Comparison of ENCODE assay signal across 14 cellular contexts in the genomic region with DNA sequence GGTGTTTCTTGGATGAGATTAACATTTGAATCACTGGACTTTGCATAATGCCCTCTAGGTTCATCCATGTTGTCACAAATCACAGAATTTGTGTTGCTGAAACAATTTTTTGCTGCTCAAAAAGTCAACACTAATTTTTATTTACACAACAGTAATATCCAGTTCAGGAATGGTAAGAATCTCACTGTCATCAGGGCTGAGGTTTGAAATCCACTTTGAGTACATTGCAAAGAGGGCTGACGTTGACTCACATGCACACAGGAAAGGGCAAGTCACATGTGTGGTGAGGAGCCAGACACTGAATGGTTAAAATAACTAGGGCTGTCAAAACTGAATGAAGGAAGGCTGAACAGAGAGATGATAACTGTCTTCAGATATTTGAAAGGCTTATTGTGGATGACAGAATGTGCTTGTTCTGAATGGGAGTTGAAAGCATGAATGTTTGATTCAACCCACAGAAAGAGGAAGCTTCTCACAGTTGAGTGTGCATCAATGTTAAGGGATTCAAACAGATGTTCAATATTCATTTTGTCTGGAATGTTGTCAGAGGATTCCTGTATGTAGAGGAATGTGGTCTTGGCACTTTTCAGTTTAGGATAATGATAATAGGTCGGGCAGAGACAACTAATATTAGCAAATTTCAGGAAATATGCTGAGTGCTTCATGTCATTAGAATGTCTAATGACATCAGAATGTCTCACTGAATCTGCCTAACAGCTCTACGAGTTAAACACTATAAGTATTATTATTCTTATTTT. TPM values are rescaled to one million over a fixed set of nuclear protein-coding genes. Genes with fewer than 3 reads are reported as not detected.
DNase-seq lines count a peak whose midpoint lies in the region; ATAC-seq and TF ChIP-seq lines count a peak whose summit lies in the region.
"Had no signal": no experiment of that assay in that cellular context is flagged by ENCODE, and none has a peak within 500 bp of the region (broad histone marks: within the 10 kb centered on the region; RNA-seq: fewer than 3 reads in every experiment).

No MANE protein-coding gene starts in this region.

- no peak overlapping the region for H3K23ac ChIP-seq in IMR-90 (ENCODE audit: low read depth, low read length)

- no peak overlapping the region for H2AK9ac ChIP-seq in IMR-90 (replicated peaks; ENCODE audit: low read depth, low read length, poor library complexity)

- no TSS peak for BruUV-seq in IMR-90 (replicated peaks; lab: Mats Ljungman, UMichigan)

- H3K79me1 ChIP-seq in IMR-90 (ENCODE audit: low read depth in 1 of 2, low read length in 2 of 2) = peaks cover 9 to 16% of the 10 kb centered on the region in 2 experiments; a peak in 3 of 4 replicates

- H4K91ac ChIP-seq in IMR-90 (ENCODE audit: insufficient read depth, low read depth, low read length) = no peak overlapping the region

- H2BK120ac ChIP-seq in IMR-90 (ENCODE audit: low read depth, low read length) = peak overlapping the region; percentile 6

- H3K9me1 ChIP-seq in IMR-90 (ENCODE audit: insufficient read depth, low read length) = no peaks in the 10 kb centered on the region

- peak overlapping the region; percentile 22; the same call in 1 of the 2 replicates for H3K18ac ChIP-seq in IMR-90 (ENCODE audit: low read depth, low read length)

- H2AK5ac ChIP-seq in IMR-90 (ENCODE audit: low read depth, low read length) = no peak overlapping the region

- dilution Hi-C loops in IMR-90 (cut with HindIII; ENCODE audit: low sequenced_read_pairs, unreplicated experiment) = no loop called here

- H2BK15ac ChIP-seq in IMR-90 (ENCODE audit: low read depth, low read length) = no peak overlapping the region; the same call in 2 of the 3 replicates

- peak overlapping the region in 1 of 2 experiments; percentile 6; a peak in 1 of 4 replicates for H4K8ac ChIP-seq in IMR-90 (ENCODE audit: low read depth in 2 of 2, low read length in 2 of 2)

- H4K5ac ChIP-seq in IMR-90 (ENCODE audit: low read depth, low read length) = no peak overlapping the region

- peaks cover 3% of the 10 kb centered on the region; the same call in 1 of the 2 replicates for H3K4me1 ChIP-seq in IMR-90 (ENCODE audit: control insufficient read depth, insufficient read depth, low read length)

- WGBS in IMR-90 (ENCODE audit: extremely low coverage in 2 of 2, insufficient read length in 1 of 2), 2 experiments = 0% methylated on average over 1 of the region's 3 CpGs; no CpG with 5 or more reads in 1 of the 2 experiments

- POLR2A ChIA-PET in IMR-90 (lab: Charles Lee; ENCODE audit: unreplicated experiment) = no interaction called here

- no peak overlapping the region for H3K4me3 ChIP-seq in IMR-90 (ENCODE audit: insufficient read depth, low read depth, low read length)
- H3K4me3 ChIP-seq: tibial artery had no signal

- H3K36me3 ChIP-seq in IMR-90 (ENCODE audit: control insufficient read depth, insufficient read depth, low read length) = no peaks in the 10 kb centered on the region
- H3K36me3 ChIP-seq: tibial artery had no signal

- H2BK20ac ChIP-seq in IMR-90 (ENCODE audit: low read depth, low read length) = peak overlapping the region; percentile 16; the same call in 1 of the 2 replicates

- TF ChIP-seq POLR2A in IMR-90 (IDR thresholded peaks at IDR 0.05; ENCODE audit: low read depth, low read length) = no peak

- H3K56ac ChIP-seq in IMR-90 (ENCODE audit: extremely low read depth, insufficient read depth, low read length) = no peak overlapping the region

- peak overlapping the region; percentile 35; the same call in 1 of the 2 replicates for H3K27ac ChIP-seq in IMR-90 (ENCODE audit: insufficient read depth, low read length)
- H3K27ac ChIP-seq: tibial artery had no signal

- in situ Hi-C loops in IMR-90 (cut with MboI; ENCODE audit: low sequenced_read_pairs) = no loop called here

- H3K27me3 ChIP-seq in IMR-90 (ENCODE audit: control insufficient read depth, insufficient read depth, low read length) = no peaks in the 10 kb centered on the region

- intact Hi-C loops in IMR-90 (cut with micrococcal nuclease) = loop anchor here (5.0 kb wide), 1 partner anchor 61 kb away; no protein-coding TSS in a partner anchor

- H2AFZ ChIP-seq in IMR-90 (replicated peaks; ENCODE audit: low read length, poor library complexity) = no peak overlapping the region

- H3K14ac ChIP-seq in IMR-90 (replicated peaks; ENCODE audit: low read depth, low read length) = no peak overlapping the region

- DNase-seq in AG08395 (ENCODE audit: low spot score) (peak; percentile 57), IMR-90 (peak; percentile 85), astrocyte of the hippocampus (ENCODE audit: low read depth, low spot score) (peak; percentile 66), lung microvascular endothelial cell (ENCODE audit: low read depth in 2 of 2) (peak; percentile 29 to 71), DMS79 (lab: John Stamatoyannopoulos, UW) (no peak), germinal center (ENCODE audit: low spot score) (no peak), iPS-NIHi11 (ENCODE audit: low spot score) (no peak)
- DNase-seq: activated CD4-positive, alpha-beta T cell treated with anti-CD3 and anti-CD28 coated beads, Interleukin-2, amount 10 ng/mL, durations not matched to agents 24 days and 14 days; cortex of kidney; head of caudate nucleus; midbrain; tibial artery had no signal

- no peak for TF ChIP-seq RAD21 in IMR-90 (IDR thresholded peaks at IDR 0.05; ENCODE audit: low read length)

- peak overlapping the region; percentile 17; the same call in 1 of the 2 replicates for H3K4ac ChIP-seq in IMR-90 (ENCODE audit: low read depth, low read length)

- no peak overlapping the region for H3K9ac ChIP-seq in IMR-90 (ENCODE audit: low read depth, low read length)

- H4K20me1 ChIP-seq in IMR-90 (ENCODE audit: insufficient read depth, low read length) = no peaks in the 10 kb centered on the region

- H3K4me2 ChIP-seq in IMR-90 (ENCODE audit: low read depth, low read length) = peak overlapping the region; percentile 19; the same call in 1 of the 2 replicates

- CTCF ChIA-PET in IMR-90 (lab: Yijun Ruan, JAX) = interaction anchor here (0.7 to 0.8 kb wide), 2 partner anchors 10 to 59 kb away, joined by 3 read pairs; no protein-coding TSS in a partner anchor

- no peak for TF ChIP-seq CTCF in IMR-90 (conservative IDR thresholded peaks at IDR 0.05; ENCODE audit: low read depth, low read length)

- no peaks in the 10 kb centered on the region for H3K9me3 ChIP-seq in IMR-90 (ENCODE audit: control insufficient read depth, insufficient read depth, low read length)
- H3K9me3 ChIP-seq: tibial artery had no signal

- H2BK5ac ChIP-seq in IMR-90 (ENCODE audit: low read depth, low read length, poor library complexity, severe bottlenecking) = peak overlapping the region; percentile 68

- peak; percentile 50 for ATAC-seq in IMR-90 (ENCODE audit: low read depth)
- no peak for ATAC-seq in GM18858 (IDR thresholded peaks at IDR 0.05; ENCODE audit: unreplicated experiment)
- ATAC-seq: sciatic nerve had no signal

TF ChIP-seq in IMR-90, 13 proteins besides CTCF, POLR2A, EP300 and RAD21:
- TF ChIP-seq CHD1 (IDR thresholded peaks at IDR 0.05; ENCODE audit: low read depth, low read length) (no peak), BHLHE40 (IDR thresholded peaks at IDR 0.05; ENCODE audit: low read depth, low read length) (peak; percentile 72), MXI1 (IDR thresholded peaks at IDR 0.05; ENCODE audit: borderline replicate concordance, low read depth, low read length) (peak; percentile 80; the same call in 1 of the 2 replicates), MAZ (IDR thresholded peaks at IDR 0.05; ENCODE audit: borderline replicate concordance, low read depth, low read length) (no peak), MAFK (IDR thresholded peaks at IDR 0.05; ENCODE audit: low read depth, low read length) (0 out of 2 replicates have a peak, but pooled peaks have one; percentile 11), CEBPB (IDR thresholded peaks at IDR 0.05; ENCODE audit: low read depth, low read length) (peak; percentile 39; the same call in 1 of the 2 replicates)
- TF ChIP-seq, protein P1, sequence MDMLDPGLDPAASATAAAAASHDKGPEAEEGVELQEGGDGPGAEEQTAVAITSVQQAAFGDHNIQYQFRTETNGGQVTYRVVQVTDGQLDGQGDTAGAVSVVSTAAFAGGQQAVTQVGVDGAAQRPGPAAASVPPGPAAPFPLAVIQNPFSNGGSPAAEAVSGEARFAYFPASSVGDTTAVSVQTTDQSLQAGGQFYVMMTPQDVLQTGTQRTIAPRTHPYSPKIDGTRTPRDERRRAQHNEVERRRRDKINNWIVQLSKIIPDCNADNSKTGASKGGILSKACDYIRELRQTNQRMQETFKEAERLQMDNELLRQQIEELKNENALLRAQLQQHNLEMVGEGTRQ (IDR thresholded peaks at IDR 0.05; ENCODE audit: low read depth, low read length) = peak; percentile 69
- TF ChIP-seq, protein P2, sequence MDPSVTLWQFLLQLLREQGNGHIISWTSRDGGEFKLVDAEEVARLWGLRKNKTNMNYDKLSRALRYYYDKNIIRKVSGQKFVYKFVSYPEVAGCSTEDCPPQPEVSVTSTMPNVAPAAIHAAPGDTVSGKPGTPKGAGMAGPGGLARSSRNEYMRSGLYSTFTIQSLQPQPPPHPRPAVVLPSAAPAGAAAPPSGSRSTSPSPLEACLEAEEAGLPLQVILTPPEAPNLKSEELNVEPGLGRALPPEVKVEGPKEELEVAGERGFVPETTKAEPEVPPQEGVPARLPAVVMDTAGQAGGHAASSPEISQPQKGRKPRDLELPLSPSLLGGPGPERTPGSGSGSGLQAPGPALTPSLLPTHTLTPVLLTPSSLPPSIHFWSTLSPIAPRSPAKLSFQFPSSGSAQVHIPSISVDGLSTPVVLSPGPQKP (IDR thresholded peaks at IDR 0.05; ENCODE audit: borderline replicate concordance, low read depth, low read length) = no peak
TF ChIP-seq in IMR-90: peak in this region for 5.

RNA-seq across cellular contexts. Expression of a gene that starts 3.6 kb away (rescaled TPM):
- total RNA-seq in IMR-90 (2012; rRNA removed) (20.3 and 22.5 TPM in 2 replicates), lung microvascular endothelial cell (3.6 and 8.5 TPM in 2 replicates)
- 8.1 and 10.0 TPM in 2 replicates for polyA plus RNA-seq in IMR-90 (2012; rRNA removed)
- 2.0 and 2.2 TPM in 2 replicates for polyA plus RNA-seq in IMR-90 (2012; cell fraction: cytosol; rRNA removed)
- 3.2 and 16.3 TPM in 2 replicates for polyA plus RNA-seq in IMR-90 (2012; cell fraction: nucleus; rRNA removed; ENCODE audit: low replicate concordance)
- total RNA-seq: activated CD4-positive, alpha-beta T cell treated with anti-CD3 and anti-CD28 coated beads, Interleukin-2, amount 10 ng/mL, durations not matched to agents 24 days and 14 days had no signal

Comparison
In these comparisons a context has a peak if more than half of its experiments do, and no peak if none do; other contexts are left out.
1. DNase-seq: peak in AG08395 (single experiment), IMR-90 (single experiment), astrocyte of the hippocampus (single experiment) and lung microvascular endothelial cell (2 of 2); none in DMS79 (single experiment), germinal center (single experiment) and iPS-NIHi11 (single experiment).